In the genomic region with DNA sequence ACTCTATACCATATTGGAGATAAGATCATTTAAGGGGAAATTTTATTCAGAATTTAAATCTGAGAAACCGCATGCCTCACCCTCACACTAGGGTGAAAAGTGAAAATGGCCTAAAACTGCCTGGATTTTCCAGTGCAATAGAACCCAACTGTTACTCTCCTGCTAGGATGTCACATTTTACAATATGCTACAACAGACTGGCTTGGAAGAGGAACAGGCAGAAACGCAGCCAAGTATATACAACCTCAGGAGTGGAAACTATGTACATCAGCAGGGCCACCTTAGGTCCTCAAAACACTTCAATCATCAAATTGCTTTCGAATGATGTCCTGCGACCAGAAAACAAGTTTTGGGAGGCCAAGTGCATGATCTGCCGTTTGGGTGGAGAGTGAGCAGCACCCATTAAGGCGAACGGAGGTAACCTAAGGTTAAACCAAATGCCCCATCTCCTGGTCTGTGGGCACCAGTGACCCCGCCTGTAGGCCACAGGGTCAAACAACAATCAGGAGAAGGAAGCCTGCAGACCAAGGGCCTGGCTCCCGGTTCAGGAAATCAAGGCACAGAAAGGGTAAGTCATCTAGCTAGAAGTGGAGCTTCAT, we compare ENCODE assay signal across 19 cellular contexts. TPM values are rescaled to one million over a fixed set of nuclear protein-coding genes. Genes with fewer than 3 reads are reported as not detected.
DNase-seq lines count a peak whose midpoint lies in the region; ATAC-seq, FAIRE-seq and TF ChIP-seq lines count a peak whose summit lies in the region.
"Had no signal": no experiment of that assay in that cellular context is flagged by ENCODE, and none has a peak within 500 bp of the region (broad histone marks: within the 10 kb centered on the region; RNA-seq: fewer than 3 reads in every experiment).

No MANE protein-coding gene starts in this region.

- H3T11ph ChIP-seq in H9 (ENCODE audit: low read length) = no peak overlapping the region

- H3K27ac ChIP-seq in H9 (ENCODE audit: insufficient read length, low read depth, low read length) = no peak overlapping the region
- H3K27ac ChIP-seq in colonic mucosa = no peak overlapping the region
- H3K27ac ChIP-seq: Peyer's patch had no signal

- H3K27ac Mint-ChIP-seq in H9 (no peak overlapping the region), neural crest cell (ENCODE audit: unreplicated experiment) (peak overlapping the region; percentile 66)
- H3K27ac Mint-ChIP-seq: CD8-positive, alpha-beta memory T cell had no signal

- H3K14ac ChIP-seq in H9 (ENCODE audit: insufficient read depth, low read length) = no peak overlapping the region

- H3K27me3 ChIP-seq in H9 (ENCODE audit: insufficient read depth, low read length) (peaks cover 10% of the 10 kb centered on the region), colonic mucosa (no peaks in the 10 kb centered on the region)
- H3K27me3 ChIP-seq: Peyer's patch had no signal

- no peak overlapping the region for H2BK12ac ChIP-seq in H9 (ENCODE audit: insufficient read length, low read depth, low read length)

- H3K18ac ChIP-seq in H9 (ENCODE audit: insufficient read length, low read depth, low read length) = no peak overlapping the region

- no peaks in the 10 kb centered on the region for H4K20me1 ChIP-seq in H9 (ENCODE audit: control insufficient read depth, insufficient read depth, insufficient read length)

- no peaks in the 10 kb centered on the region for H3K36me3 ChIP-seq in colonic mucosa
- H3K36me3 ChIP-seq: HAP-1, Peyer's patch had no signal

- no peak overlapping the region for H3K4me3 ChIP-seq in colonic mucosa
- H3K4me3 ChIP-seq: HAP-1, Peyer's patch had no signal

- H4K8ac ChIP-seq in H9 (replicated peaks; ENCODE audit: insufficient read length, low read depth, low read length) = no peak overlapping the region

- H4K5ac ChIP-seq in H9 (ENCODE audit: insufficient read length, low read depth, low read length) = no peak overlapping the region

- peak; percentile 83 for FAIRE-seq in A204.1 (lab: Jason Lieb, UNC)
- FAIRE-seq: G401.6, HTR-8/SVneo had no signal

- H3K9me3 ChIP-seq in H9 (ENCODE audit: control insufficient read depth, low read depth, low read length) (no peaks in the 10 kb centered on the region), colonic mucosa (no peaks in the 10 kb centered on the region)
- H3K9me3 ChIP-seq: Peyer's patch had no signal

- no peak overlapping the region for H2BK15ac ChIP-seq in H9 (ENCODE audit: low read depth, low read length)

- H3K4me1 ChIP-seq in H9 (ENCODE audit: insufficient read depth, low read length) = no peaks in the 10 kb centered on the region
- no peaks in the 10 kb centered on the region for H3K4me1 ChIP-seq in colonic mucosa

- H2BK120ac ChIP-seq in H9 (ENCODE audit: low read depth, low read length, poor library complexity, severe bottlenecking) = no peak overlapping the region

- H3K9me3 Mint-ChIP-seq in H9 = peaks cover 0 to 6% of the 10 kb centered on the region in 2 experiments; a peak in 1 of 5 replicates
- no peaks in the 10 kb centered on the region for H3K9me3 Mint-ChIP-seq in neural crest cell
- H3K9me3 Mint-ChIP-seq: CD8-positive, alpha-beta memory T cell had no signal

- WGBS in H9 (ENCODE audit: extremely low coverage, insufficient read length, low lambda C conversion rate) = no CpG with 5 or more reads among the region's 9 CpGs

- no peaks in the 10 kb centered on the region for H3K23me2 ChIP-seq in H9 (ENCODE audit: insufficient read length, low read depth, low read length, poor library complexity, severe bottlenecking)

- no peak overlapping the region for H3K4ac ChIP-seq in H9 (ENCODE audit: low read depth, low read length)

- no peak overlapping the region for H3K23ac ChIP-seq in H9 (ENCODE audit: insufficient read length, low read depth, low read length)

- H2AK5ac ChIP-seq in H9 (ENCODE audit: insufficient read length, low read length) = no peak overlapping the region

- ATAC-seq in GM18517 (IDR thresholded peaks at IDR 0.05; ENCODE audit: unreplicated experiment) = no peak
- ATAC-seq: Right ventricle myocardium inferior had no signal

- H3K79me2 ChIP-seq in H9 (ENCODE audit: insufficient read depth, low read length) = no peaks in the 10 kb centered on the region

- H4K91ac ChIP-seq in H9 (ENCODE audit: insufficient read length, low read depth, low read length) = no peak overlapping the region

- H3K27me3 Mint-ChIP-seq in H9 (ENCODE audit: low read depth) (peaks cover 28% of the 10 kb centered on the region), neural crest cell (ENCODE audit: low read depth) (peaks cover 20% of the 10 kb centered on the region)
- H3K27me3 Mint-ChIP-seq: CD8-positive, alpha-beta memory T cell had no signal

- H3K4me2 ChIP-seq in H9 (ENCODE audit: insufficient read depth, insufficient read length, low read length) = no peak overlapping the region

- H3K79me1 ChIP-seq in H9 (ENCODE audit: insufficient read depth, low read depth, low read length, poor library complexity, severe bottlenecking) = no peaks in the 10 kb centered on the region

- peaks cover 0 to 4% (median 0%) of the 10 kb centered on the region in 3 experiments; a peak in 2 of 7 replicates for H3K36me3 Mint-ChIP-seq in H9 (ENCODE audit: insufficient read depth in 1 of 3, low read depth in 3 of 3)
- no peaks in the 10 kb centered on the region for H3K36me3 Mint-ChIP-seq in neural crest cell (ENCODE audit: low read depth)

- DNase-seq in H9 (no peak), colonic mucosa (peak; percentile 1), neural crest cell (ENCODE audit: low read depth, low spot score) (no peak), DMS114 treated with DMSO at 0.1 percent for 48 hours (lab: John Stamatoyannopoulos, UW; ENCODE audit: unreplicated experiment) (no peak), NCI-H1105 (lab: John Stamatoyannopoulos, UW) (no peak)
- DNase-seq: CD8-positive, alpha-beta memory T cell; IMR-90; NCI-H1436; NCI-H2171 treated with DMSO at 0.1 percent for 48 hours; NK-92 treated with Interleukin-12 subunit alpha and Interleukin-12 subunit beta, amount 100 ng/mL, for 24 hours; Peyer's patch had no signal

- no peak overlapping the region for H3K56ac ChIP-seq in H9 (ENCODE audit: insufficient read length, low read depth, low read length)

- no peak overlapping the region for H2BK5ac ChIP-seq in H9 (ENCODE audit: insufficient read length, low read length)

- TF ChIP-seq CTCF in H9 (conservative IDR thresholded peaks at IDR 0.05) (0 out of 3 replicates have a peak, but pooled peaks have one; percentile 9), colonic mucosa (IDR thresholded peaks at IDR 0.05) (no peak), neural crest cell (conservative IDR thresholded peaks at IDR 0.05) (no peak)

- H3K4me3 Mint-ChIP-seq in H9 = no peak overlapping the region
- H3K4me3 Mint-ChIP-seq in neural crest cell = no peak overlapping the region

- H3K4me1 Mint-ChIP-seq in H9 (peaks cover 5% of the 10 kb centered on the region in 2 experiments; a peak in 3 of 4 replicates), neural crest cell (peaks cover 15% of the 10 kb centered on the region)

- no peak overlapping the region for H3K9ac ChIP-seq in H9 (ENCODE audit: extremely low read depth, insufficient read length, low read length)
- no peak overlapping the region for H3K9ac ChIP-seq in colonic mucosa (ENCODE audit: low read depth in 2 of 2, low read length in 2 of 2)

- intact Hi-C loops in colonic mucosa (cut with DNase I) = no loop called here

- H2BK20ac ChIP-seq in H9 (ENCODE audit: low read depth, low read length, poor library complexity, severe bottlenecking) = no peak overlapping the region

- no peak overlapping the region for H2AFZ ChIP-seq in H9 (ENCODE audit: low read length)

RNA-seq across cellular contexts. Expression of gene RCAN1, which starts 4.9 kb away (rescaled TPM):
- 5.7 and 7.0 TPM in 2 replicates for total RNA-seq in H9 (2021)
- 10 to 100 TPM; 38.0 to 68.7 TPM for total RNA-seq in colonic mucosa
- 13.0 and 14.2 TPM in 2 replicates for total RNA-seq in neural crest cell

RNA-seq across cellular contexts. Expression of gene CLIC6, which starts 58.7 kb away (rescaled TPM):
- total RNA-seq in H9 (2021) (0.90 and 1.3 TPM in 2 replicates), colonic mucosa (10 to 100 TPM in 1 of 2 donors, 1 to 10 TPM in 1; 9.4 to 12.8 TPM), neural crest cell (0.19 and 0.25 TPM in 2 replicates)
- total RNA-seq: IMR-90, MCF 10A, NCI-H460 had no signal
